In the genomic region with DNA sequence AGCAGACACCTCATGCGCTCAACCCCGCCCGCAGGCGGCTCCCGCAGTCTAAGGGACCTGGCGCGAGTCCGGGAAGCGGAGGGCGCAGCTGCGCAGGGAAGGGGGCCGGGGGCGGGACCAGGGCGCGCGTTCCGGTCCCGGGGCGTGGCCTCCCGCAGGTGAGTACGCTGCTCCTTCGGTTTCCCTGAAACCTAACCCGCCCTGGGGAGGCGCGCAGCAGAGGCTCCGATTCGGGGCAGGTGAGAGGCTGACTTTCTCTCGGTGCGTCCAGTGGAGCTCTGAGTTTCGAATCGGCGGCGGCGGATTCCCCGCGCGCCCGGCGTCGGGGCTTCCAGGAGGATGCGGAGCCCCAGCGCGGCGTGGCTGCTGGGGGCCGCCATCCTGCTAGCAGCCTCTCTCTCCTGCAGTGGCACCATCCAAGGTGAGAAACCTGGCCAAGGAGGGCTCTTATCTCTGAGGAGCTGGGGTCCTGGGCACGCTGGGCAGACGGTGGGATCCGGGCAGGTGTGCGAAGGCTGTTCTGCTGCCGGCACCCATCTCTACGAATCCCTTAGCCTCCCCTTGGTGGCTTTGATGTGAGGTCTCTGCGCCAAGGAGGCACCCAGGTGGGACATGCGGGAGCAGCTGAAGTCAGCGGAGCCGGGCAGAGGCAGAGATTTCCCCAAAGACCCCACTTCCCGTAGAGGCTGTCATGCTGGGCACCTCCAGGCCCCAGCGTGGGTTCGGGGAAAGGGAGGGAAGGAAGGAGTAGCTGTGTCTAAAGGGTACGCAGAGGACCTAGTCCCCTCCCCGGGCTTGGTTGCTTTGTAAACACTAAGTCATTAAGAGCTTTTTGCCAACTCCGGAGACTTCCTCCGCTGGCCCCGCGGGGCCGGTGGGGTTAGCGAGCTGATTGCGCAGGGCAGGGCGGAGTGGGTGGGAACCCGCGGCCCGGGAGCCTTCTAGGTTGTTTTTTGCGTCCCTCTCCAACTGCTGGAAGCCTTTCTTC, we compare ENCODE assay signal across 8 cellular contexts. TPM values are rescaled to one million over a fixed set of nuclear protein-coding genes. Genes with fewer than 3 reads are reported as not detected.
DNase-seq lines count a peak whose midpoint lies in the region; ATAC-seq and TF ChIP-seq lines count a peak whose summit lies in the region.

F2RL1 (plus strand) TSS at position 187 of the 988 bp plus-strand sequence; CDS start at position 340, 153 bp downstream.

- peaks cover 3% of the 10 kb centered on the region for H3K36me3 Mint-ChIP-seq in activated CD8-positive, alpha-beta T cell treated with anti-CD3 and anti-CD28 coated beads for 36 hours (ENCODE audit: low read depth)
- no peaks in the 10 kb centered on the region for H3K36me3 Mint-ChIP-seq in effector memory CD8-positive, alpha-beta T cell (ENCODE audit: insufficient read depth)
- H3K36me3 Mint-ChIP-seq in memory B cell: peaks cover 3% of the 10 kb centered on the region

- DNase-seq in D341Med (ENCODE audit: low spot score) (peak; percentile 81), NCI-H2107 (lab: John Stamatoyannopoulos, UW) (peak; percentile 32), memory B cell (ENCODE audit: low spot score in 2 of 2) (peak; percentile 1 to 17), NCI-H1092 (lab: John Stamatoyannopoulos, UW) (no peak)
- DNase-seq in activated CD8-positive, alpha-beta T cell treated with anti-CD3 and anti-CD28 coated beads for 36 hours: peak; percentile 47
- DNase-seq in effector memory CD8-positive, alpha-beta T cell: peak; percentile 9 to 12 (median 12)
- peak; percentile 36 for DNase-seq in stimulated activated CD8-positive, alpha-beta memory T cell treated with anti-CD3 and anti-CD28 coated beads, Interleukin-12 subunit alpha, Interleukin-12 subunit beta, amount 100 ng/mL, for 1 hour (ENCODE audit: low read depth)

- peaks cover 25% of the 10 kb centered on the region for H3K27me3 Mint-ChIP-seq in activated CD8-positive, alpha-beta T cell treated with anti-CD3 and anti-CD28 coated beads for 36 hours
- peaks cover 45 to 65% of the 10 kb centered on the region in 2 donors for H3K27me3 Mint-ChIP-seq in effector memory CD8-positive, alpha-beta T cell
- peaks cover 15% of the 10 kb centered on the region for H3K27me3 Mint-ChIP-seq in memory B cell

- CTCF ChIA-PET in activated CD8-positive, alpha-beta T cell treated with anti-CD3 and anti-CD28 coated beads for 36 hours (lab: Charles Lee): interaction anchor here (0.6 to 1.8 kb wide), 6 partner anchors 13 to 679 kb away, joined by 3 to 5 read pairs (median 4); no protein-coding TSS in a partner anchor

- no peaks in the 10 kb centered on the region for H3K9me3 Mint-ChIP-seq in activated CD8-positive, alpha-beta T cell treated with anti-CD3 and anti-CD28 coated beads for 36 hours
- H3K9me3 Mint-ChIP-seq in effector memory CD8-positive, alpha-beta T cell: no peaks in the 10 kb centered on the region
- peaks cover 2% of the 10 kb centered on the region for H3K9me3 Mint-ChIP-seq in memory B cell

- peak within 1 kb of the TSS; percentile 79 for H3K4me3 Mint-ChIP-seq in activated CD8-positive, alpha-beta T cell treated with anti-CD3 and anti-CD28 coated beads for 36 hours
- peak within 1 kb of the TSS; percentile 75 to 76 for H3K4me3 Mint-ChIP-seq in effector memory CD8-positive, alpha-beta T cell
- H3K4me3 Mint-ChIP-seq in memory B cell: peak within 1 kb of the TSS; percentile 80

- no peak for TF ChIP-seq CTCF in activated CD8-positive, alpha-beta T cell treated with anti-CD3 and anti-CD28 coated beads for 36 hours (IDR thresholded peaks at IDR 0.05)

- H3K27ac Mint-ChIP-seq in activated CD8-positive, alpha-beta T cell treated with anti-CD3 and anti-CD28 coated beads for 36 hours: no peak within 1 kb of the TSS
- H3K27ac Mint-ChIP-seq in effector memory CD8-positive, alpha-beta T cell: no peak within 1 kb of the TSS
- H3K27ac Mint-ChIP-seq in memory B cell: no peak within 1 kb of the TSS

- peak; percentile 60 for ATAC-seq in activated CD8-positive, alpha-beta T cell treated with anti-CD3 and anti-CD28 coated beads for 36 hours
- ATAC-seq in effector memory CD8-positive, alpha-beta T cell (replicated peaks): peak; percentile 70
- ATAC-seq in memory B cell (ENCODE audit: low read depth) (peak; percentile 44), GM18909 (IDR thresholded peaks at IDR 0.05; ENCODE audit: poor library complexity, unreplicated experiment) (no peak)

- intact Hi-C loops in activated CD8-positive, alpha-beta T cell treated with anti-CD3 and anti-CD28 coated beads for 36 hours (cut with micrococcal nuclease): no loop called here

- peaks cover 10% of the 10 kb centered on the region for H3K4me1 Mint-ChIP-seq in activated CD8-positive, alpha-beta T cell treated with anti-CD3 and anti-CD28 coated beads for 36 hours (ENCODE audit: low read depth)
- H3K4me1 Mint-ChIP-seq in effector memory CD8-positive, alpha-beta T cell (ENCODE audit: low read depth in 2 of 2): peaks cover 5 to 8% of the 10 kb centered on the region in 2 donors
- H3K4me1 Mint-ChIP-seq in memory B cell: peaks cover 9% of the 10 kb centered on the region

- POLR2A ChIA-PET in activated CD8-positive, alpha-beta T cell treated with anti-CD3 and anti-CD28 coated beads for 36 hours (lab: Charles Lee): no interaction called here

RNA-seq across cellular contexts. Expression of gene F2RL1, which starts in this region (rescaled TPM):
- 1 to 10 TPM; 1.8 to 2.2 TPM for total RNA-seq in activated CD8-positive, alpha-beta T cell treated with anti-CD3 and anti-CD28 coated beads for 36 hours
